1 cellular context compared by ENCODE assay signal in genomic region chr17:901964-902363, GRCh38.
TF ChIP-seq lines count a peak whose summit lies in the region.

No MANE protein-coding gene starts in this region.

TF ChIP-seq in HepG2, 621 proteins besides CTCF, POLR2A, EP300 and RAD21 (continued from another document):
- TF ChIP-seq ZNF646 (CRISPR knock-in tag; IDR thresholded peaks at IDR 0.05) (no peak), ZNF24 (IDR thresholded peaks at IDR 0.05) (no peak), AGO1 (IDR thresholded peaks at IDR 0.05; ENCODE audit: low read depth, low read length, poor library complexity, severe bottlenecking) (no peak), ZNF780A (CRISPR knock-in tag; IDR thresholded peaks at IDR 0.05) (no peak), CCAR2 (optimal IDR thresholded peaks at IDR 0.05; ENCODE audit: low read depth, low read length) (no peak), ZNF747 (CRISPR knock-in tag; IDR thresholded peaks at IDR 0.05; ENCODE audit: borderline replicate concordance) (no peak), STAG1 (CRISPR knock-in tag; IDR thresholded peaks at IDR 0.05) (no peak), ZKSCAN1 (IDR thresholded peaks at IDR 0.05; ENCODE audit: low read length) (no peak)
TF ChIP-seq in HepG2: peak in this region for 0.
